In the genomic region with DNA sequence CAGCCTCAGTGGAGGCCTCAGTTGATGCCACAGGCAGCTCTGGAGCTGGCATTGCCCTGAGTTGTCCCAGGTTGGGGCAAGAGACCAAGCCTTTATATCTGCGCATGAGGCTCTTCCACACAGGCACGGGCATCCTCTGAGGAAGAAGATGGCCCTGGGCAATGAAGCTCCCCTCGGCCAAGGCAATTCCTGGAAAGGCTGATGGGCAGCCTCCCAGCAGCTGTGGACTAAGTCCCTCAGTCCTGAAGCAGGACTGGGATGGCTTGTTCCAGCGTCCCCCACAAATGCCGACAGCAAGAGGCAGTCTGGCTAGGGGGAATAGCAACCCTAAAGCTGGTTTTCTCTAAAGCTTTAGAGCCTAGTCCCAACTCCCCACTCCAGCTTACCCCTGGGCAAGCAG, we compare ENCODE assay signal across 27 cellular contexts.
"Had no signal": no experiment of that assay in that cellular context is flagged by ENCODE, and none has a peak within 500 bp of the region (broad histone marks: within the 10 kb centered on the region; RNA-seq: fewer than 3 reads in every experiment).

No MANE protein-coding gene starts in this region.

- ATAC-seq: effector memory CD8-positive, alpha-beta T cell; left ventricle myocardium superior; mucosa of descending colon; psoas muscle; right cardiac atrium; stimulated activated naive B cell treated with anti-CD40 and anti-IgM and Interleukin-4, amounts not matched to agents 10 μg/mL and 1 μg/mL and 100 μg/mL, for 72 hours; upper lobe of right lung had no signal

- H3K4me2 ChIP-seq: neural progenitor cell had no signal

- H3K9me3 Mint-ChIP-seq: effector memory CD8-positive, alpha-beta T cell; immature natural killer cell; mesothelial cell of epicardium; nephron; neural progenitor cell; stimulated activated naive B cell treated with anti-CD40 and anti-IgM and Interleukin-4, amounts not matched to agents 10 μg/mL and 1 μg/mL and 100 μg/mL, for 72 hours; stimulated activated naive CD8-positive, alpha-beta T cell treated with anti-CD3 and anti-CD28 coated beads, Interleukin-15, Interleukin-2, amounts not matched to agents 100 ng/mL and 50 ng/mL, for 24 hours had no signal

- DNase-seq: cortex of kidney; effector memory CD8-positive, alpha-beta T cell; erythroblast; hypothalamus; immature natural killer cell; islet precursor cell; left ventricle myocardium superior; mesenchymal stem cell; mucosa of descending colon; naive B cell; nucleus accumbens; psoas muscle; right cardiac atrium; stimulated activated CD4-positive, alpha-beta T cell treated with anti-CD3 and anti-CD28 coated beads, Interleukin-15, amount 100 ng/mL, for 24 hours; stimulated activated CD4-positive, alpha-beta T cell treated with anti-CD3 and anti-CD28 coated beads, Interleukin-2, amount 100 ng/mL, for 48 hours; stimulated activated naive B cell treated with anti-CD40 and anti-IgM and Interleukin-4, amounts not matched to agents 10 μg/mL and 1 μg/mL and 100 μg/mL, for 72 hours; transverse colon; upper lobe of right lung; uterus had no signal

- H3K9ac ChIP-seq: neural progenitor cell had no signal

- H3K4me3 Mint-ChIP-seq: effector memory CD8-positive, alpha-beta T cell; immature natural killer cell; mesothelial cell of epicardium; naive B cell; nephron; neural progenitor cell; stimulated activated naive B cell treated with anti-CD40 and anti-IgM and Interleukin-4, amounts not matched to agents 10 μg/mL and 1 μg/mL and 100 μg/mL, for 72 hours; stimulated activated naive CD8-positive, alpha-beta T cell treated with anti-CD3 and anti-CD28 coated beads, Interleukin-15, Interleukin-2, amounts not matched to agents 100 ng/mL and 50 ng/mL, for 24 hours had no signal

- H3K4me1 ChIP-seq: neural progenitor cell, uterus had no signal

- H3K4me3 ChIP-seq: lung, mucosa of descending colon, neural progenitor cell, psoas muscle, skin epidermis, transverse colon, upper lobe of right lung, uterus had no signal

- H3K9me3 ChIP-seq: mucosa of descending colon, psoas muscle, transverse colon, upper lobe of right lung, uterus had no signal

- H2AFZ ChIP-seq: neural progenitor cell had no signal

- H3K36me3 Mint-ChIP-seq: immature natural killer cell; mesothelial cell of epicardium; naive B cell; neural progenitor cell; stimulated activated naive B cell treated with anti-CD40 and anti-IgM and Interleukin-4, amounts not matched to agents 10 μg/mL and 1 μg/mL and 100 μg/mL, for 72 hours had no signal

- FAIRE-seq: endometrium, frontal cortex had no signal

- H3K27me3 ChIP-seq: neural progenitor cell, transverse colon, upper lobe of right lung, uterus had no signal

- H3K36me3 ChIP-seq: neural progenitor cell, transverse colon, upper lobe of right lung, uterus had no signal

- H3K27ac ChIP-seq: neural progenitor cell, psoas muscle, skin epidermis, transverse colon, upper lobe of right lung, uterus had no signal

- H3K4me1 Mint-ChIP-seq: immature natural killer cell; mesothelial cell of epicardium; naive B cell; nephron; stimulated activated naive B cell treated with anti-CD40 and anti-IgM and Interleukin-4, amounts not matched to agents 10 μg/mL and 1 μg/mL and 100 μg/mL, for 72 hours had no signal

- H3K27me3 Mint-ChIP-seq: naive B cell; stimulated activated naive CD8-positive, alpha-beta T cell treated with anti-CD3 and anti-CD28 coated beads, Interleukin-15, Interleukin-2, amounts not matched to agents 100 ng/mL and 50 ng/mL, for 24 hours had no signal

- H3K27ac Mint-ChIP-seq: effector memory CD8-positive, alpha-beta T cell; immature natural killer cell; mesothelial cell of epicardium; nephron; neural progenitor cell; stimulated activated naive B cell treated with anti-CD40 and anti-IgM and Interleukin-4, amounts not matched to agents 10 μg/mL and 1 μg/mL and 100 μg/mL, for 72 hours; stimulated activated naive CD8-positive, alpha-beta T cell treated with anti-CD3 and anti-CD28 coated beads, Interleukin-15, Interleukin-2, amounts not matched to agents 100 ng/mL and 50 ng/mL, for 24 hours had no signal
